ENCODE assay signal across 1 cellular context in the genomic region with DNA sequence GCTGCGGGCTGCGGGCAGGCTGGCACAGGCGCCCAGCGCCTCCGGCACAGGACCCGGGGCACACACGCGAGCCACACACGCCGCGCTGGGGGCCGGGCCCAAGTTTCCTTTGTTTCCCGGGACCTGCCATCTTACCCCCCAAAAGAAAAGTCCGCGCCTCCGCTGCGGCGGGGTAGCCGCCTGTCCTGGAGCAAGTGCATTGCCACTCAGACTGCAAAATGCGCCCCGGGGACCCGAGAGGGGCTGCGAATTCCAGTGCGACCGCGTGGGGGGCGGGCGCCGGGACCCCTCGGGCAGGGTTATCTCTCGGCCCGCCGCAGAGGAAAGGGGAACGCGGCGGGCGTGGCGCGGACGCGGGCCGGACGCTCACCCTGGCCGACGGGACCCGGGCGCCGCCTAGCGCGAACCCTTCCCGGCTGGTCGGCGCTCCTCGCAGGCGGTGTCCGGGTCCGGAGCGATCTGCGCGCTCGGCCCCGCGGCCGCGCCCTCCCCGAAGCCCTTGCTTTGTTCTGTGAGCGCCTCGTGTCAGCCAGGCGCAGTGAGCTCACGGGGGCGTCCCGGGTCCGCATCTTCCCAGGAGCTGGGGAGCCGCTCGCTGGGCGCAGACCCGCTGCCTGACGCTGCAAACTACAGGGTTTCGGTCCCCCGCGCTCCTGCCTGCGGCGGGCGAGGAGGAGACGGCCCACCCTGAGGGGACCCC.
TF ChIP-seq lines count a peak whose summit lies in the region.

No MANE protein-coding gene starts in this region.

TF ChIP-seq in GM12878, 131 proteins besides CTCF, POLR2A, EP300 and RAD21 (continued from another document):
- TF ChIP-seq ZNF687 (IDR thresholded peaks at IDR 0.05) (no peak), MEF2A (IDR thresholded peaks at IDR 0.05; ENCODE audit: insufficient read depth, low read depth, low read length) (no peak), TCF12 (IDR thresholded peaks at IDR 0.05; ENCODE audit: low read depth, low read length) (no peak), SIX5 (IDR thresholded peaks at IDR 0.05; ENCODE audit: low read depth, low read length, severe bottlenecking) (no peak), JUNB (IDR thresholded peaks at IDR 0.05) (no peak), TCF3 (IDR thresholded peaks at IDR 0.05; ENCODE audit: borderline replicate concordance, insufficient read depth, low read depth, low read length) (no peak), HDGF (IDR thresholded peaks at IDR 0.05) (no peak), LARP7 (IDR thresholded peaks at IDR 0.05) (no peak), CBFB (IDR thresholded peaks at IDR 0.05; ENCODE audit: low read depth) (no peak), SMAD1 (IDR thresholded peaks at IDR 0.05; ENCODE audit: low read depth, partially characterized antibody) (no peak)
